In genomic region chr21:29568020-29568419, GRCh38 we compare ENCODE assay signal across 29 cellular contexts.
"Had no signal": no experiment of that assay in that cellular context is flagged by ENCODE, and none has a peak within 500 bp of the region (broad histone marks: within the 10 kb centered on the region; RNA-seq: fewer than 3 reads in every experiment).

No MANE protein-coding gene starts in this region.

- H3K36me3 ChIP-seq: adrenal gland, ascending aorta, breast epithelium, cardiac muscle cell, colonic mucosa, gastrocnemius medialis, heart left ventricle had no signal

- DNase-seq: activated CD4-positive, alpha-beta T cell treated with anti-CD3 and anti-CD28 coated beads for 48 hours; activated CD4-positive, alpha-beta T cell treated with anti-CD3 and anti-CD28 coated beads, Interleukin-2, amount 50 U/mL, for 1 hour; activated CD4-positive, alpha-beta T cell treated with anti-CD3 and anti-CD28 coated beads, Interleukin-2, amount 50 U/mL, for 48 hours; activated CD4-positive, CD25-positive, alpha-beta regulatory T cell; activated CD4-positive, CD25-positive, alpha-beta regulatory T cell treated with anti-CD3 and anti-CD28 coated beads, Interleukin-2, amount 50 U/mL, for 72 hours; activated CD8-positive, alpha-beta memory T cell treated with anti-CD3 and anti-CD28 coated beads, Interleukin-2, amount 10 ng/mL, durations not matched to agents 7 days and 5 days; activated CD8-positive, alpha-beta memory T cell treated with anti-CD3 and anti-CD28 coated beads, Interleukin-2, amount 50 U/mL, for 4 hours; activated CD8-positive, alpha-beta T cell treated with anti-CD3 and anti-CD28 coated beads, Interleukin-2, amount 10 ng/mL, durations not matched to agents 7 days and 5 days; activated effector memory CD4-positive, alpha-beta T cell treated with anti-CD3 and anti-CD28 coated beads, Interleukin-2, amount 50 U/mL, for 16 hours; activated naive CD4-positive, alpha-beta T cell treated with anti-CD3 and anti-CD28 coated beads for 36 hours; activated naive CD8-positive, alpha-beta T cell treated with anti-CD3 and anti-CD28 coated beads for 36 hours; activated naive CD8-positive, alpha-beta T cell treated with anti-CD3 and anti-CD28 coated beads, Interleukin-2, amount 50 U/mL, for 24 hours; activated T-cell treated with anti-CD3 and anti-CD28 coated beads, Interleukin-2, amount 50 U/mL, for 1 hour; activated T-cell treated with anti-CD3 and anti-CD28 coated beads, Interleukin-2, amount 50 U/mL, for 48 hours; adrenal gland; amygdala; central memory CD4-positive, alpha-beta T cell; cerebellar nuclear complex; colonic mucosa; effector CD8-positive, alpha-beta T cell; foreskin keratinocyte; gastrocnemius medialis; glutamatergic neuron; heart left ventricle; T-cell; T1000 had no signal

- H3K4me1 ChIP-seq: adrenal gland, ascending aorta, breast epithelium, colonic mucosa, foreskin keratinocyte, gastrocnemius medialis, heart left ventricle had no signal

- ATAC-seq: activated CD8-positive, alpha-beta memory T cell treated with anti-CD3 and anti-CD28 coated beads, Interleukin-2, amount 10 ng/mL, durations not matched to agents 7 days and 5 days; activated CD8-positive, alpha-beta T cell treated with anti-CD3 and anti-CD28 coated beads, Interleukin-2, amount 10 ng/mL, durations not matched to agents 7 days and 5 days; activated naive CD8-positive, alpha-beta T cell treated with anti-CD3 and anti-CD28 coated beads, Interleukin-2, amount 50 U/mL, for 24 hours; foreskin keratinocyte; gastrocnemius medialis; heart left ventricle; T-cell had no signal

- H3K27ac ChIP-seq: adrenal gland, ascending aorta, breast epithelium, cardiac muscle cell, colonic mucosa, foreskin keratinocyte, gastrocnemius medialis, heart left ventricle had no signal

- H3K27me3 ChIP-seq: adrenal gland, ascending aorta, breast epithelium, cardiac muscle cell, colonic mucosa, foreskin keratinocyte, gastrocnemius medialis, heart left ventricle had no signal

- H3K9me3 ChIP-seq: adrenal gland, ascending aorta, breast epithelium, colonic mucosa, gastrocnemius medialis, heart left ventricle had no signal

- H3K4me3 ChIP-seq: adrenal gland, ascending aorta, breast epithelium, cardiac muscle cell, colonic mucosa, gastrocnemius medialis, heart left ventricle had no signal
